Comparison of ENCODE assay signal across 10 cellular contexts in genomic region chr4:77921701-77922100, GRCh38. TPM values are rescaled to one million over a fixed set of nuclear protein-coding genes. Genes with fewer than 3 reads are reported as not detected.
DNase-seq lines count a peak whose midpoint lies in the region; ATAC-seq and TF ChIP-seq lines count a peak whose summit lies in the region.
"Had no signal": no experiment of that assay in that cellular context is flagged by ENCODE, and none has a peak within 500 bp of the region (broad histone marks: within the 10 kb centered on the region; RNA-seq: fewer than 3 reads in every experiment).

No MANE protein-coding gene starts in this region.

- no peak overlapping the region for H3K4me3 ChIP-seq in BLaER1 treated with 17β-estradiol and CSF1 and Interleukin-3, amounts not matched to agents 10 nM and 100 nM
- H3K4me3 ChIP-seq in LNCaP clone FGC (ENCODE audit: low read depth, low read length), result no peak overlapping the region
- H3K4me3 ChIP-seq in mucosa of descending colon, result no peak overlapping the region
- H3K4me3 ChIP-seq: HAP-1 had no signal

- H3K4me2 ChIP-seq in BLaER1 treated with 17β-estradiol and CSF1 and Interleukin-3, amounts not matched to agents 10 nM and 100 nM, result peak overlapping the region in 8 of 11 experiments; percentile 2 to 39 (median 24); a peak in 9 of 22 replicates

- H3K36me3 Mint-ChIP-seq in chondrocyte (ENCODE audit: low read depth), result peaks cover 5% of the 10 kb centered on the region
- peaks cover 51% of the 10 kb centered on the region for H3K36me3 Mint-ChIP-seq in activated CD8-positive, alpha-beta memory T cell treated with anti-CD3 and anti-CD28 coated beads, Interleukin-2, amount 10 ng/mL, durations not matched to agents 7 days and 5 days

- H3K4me1 ChIP-seq in BLaER1 treated with 17β-estradiol and CSF1 and Interleukin-3, amounts not matched to agents 10 nM and 100 nM, result peaks cover 8 to 20% (median 14%) of the 10 kb centered on the region in 10 experiments; a peak in 15 of 20 replicates
- no peaks in the 10 kb centered on the region for H3K4me1 ChIP-seq in mucosa of descending colon (ENCODE audit: low read depth)

- peaks cover 31% of the 10 kb centered on the region for H3K4me1 Mint-ChIP-seq in chondrocyte (ENCODE audit: low read depth)
- no peaks in the 10 kb centered on the region for H3K4me1 Mint-ChIP-seq in activated CD8-positive, alpha-beta memory T cell treated with anti-CD3 and anti-CD28 coated beads, Interleukin-2, amount 10 ng/mL, durations not matched to agents 7 days and 5 days

- H3K27me3 ChIP-seq in BLaER1 treated with 17β-estradiol and CSF1 and Interleukin-3, amounts not matched to agents 10 nM and 100 nM, result no peaks in the 10 kb centered on the region

- H3K9me3 ChIP-seq in BLaER1 treated with 17β-estradiol and CSF1 and Interleukin-3, amounts not matched to agents 10 nM and 100 nM (replicated peaks in 1 of 11), result peaks cover 16 to 27% (median 21%) of the 10 kb centered on the region in 11 experiments; a peak in 19 of 22 replicates
- peaks cover 5% of the 10 kb centered on the region for H3K9me3 ChIP-seq in mucosa of descending colon
- H3K9me3 ChIP-seq: HAP-1 had no signal

- no peak overlapping the region for H3K27ac ChIP-seq in BLaER1 treated with 17β-estradiol and CSF1 and Interleukin-3, amounts not matched to agents 10 nM and 100 nM

- H3K27me3 Mint-ChIP-seq in chondrocyte (ENCODE audit: low read depth), result no peaks in the 10 kb centered on the region
- no peaks in the 10 kb centered on the region for H3K27me3 Mint-ChIP-seq in activated CD8-positive, alpha-beta memory T cell treated with anti-CD3 and anti-CD28 coated beads, Interleukin-2, amount 10 ng/mL, durations not matched to agents 7 days and 5 days
- H3K27me3 Mint-ChIP-seq: activated naive CD8-positive, alpha-beta T cell had no signal

- peaks cover 14 to 74% (median 53%) of the 10 kb centered on the region in 11 experiments; a peak in 21 of 22 replicates for H3K36me3 ChIP-seq in BLaER1 treated with 17β-estradiol and CSF1 and Interleukin-3, amounts not matched to agents 10 nM and 100 nM
- H3K36me3 ChIP-seq in mucosa of descending colon (ENCODE audit: low read depth), result no peaks in the 10 kb centered on the region

- peaks cover 6% of the 10 kb centered on the region for H3K9me3 Mint-ChIP-seq in chondrocyte (ENCODE audit: low read depth)
- H3K9me3 Mint-ChIP-seq in activated CD8-positive, alpha-beta memory T cell treated with anti-CD3 and anti-CD28 coated beads, Interleukin-2, amount 10 ng/mL, durations not matched to agents 7 days and 5 days (ENCODE audit: low read depth), result peaks cover 6% of the 10 kb centered on the region

- peak; percentile 91 for DNase-seq in LNCaP clone FGC (ENCODE audit: low read depth)
- no peak for DNase-seq in chondrocyte (ENCODE audit: low spot score)
- DNase-seq in mucosa of descending colon, result no peak
- DNase-seq in activated CD8-positive, alpha-beta memory T cell treated with anti-CD3 and anti-CD28 coated beads, Interleukin-2, amount 50 U/mL, for 4 hours, result no peak
- no peak for DNase-seq in activated CD8-positive, alpha-beta memory T cell treated with anti-CD3 and anti-CD28 coated beads, Interleukin-2, amount 10 ng/mL, durations not matched to agents 7 days and 5 days
- no peak for DNase-seq in DMS79 treated with DMSO at 0.1 percent for 48 hours (lab: John Stamatoyannopoulos, UW)
- DNase-seq in NCI-H1092 treated with DMSO at 0.1 percent for 48 hours (lab: John Stamatoyannopoulos, UW), result no peak

- TF ChIP-seq CTCF in LNCaP clone FGC (IDR thresholded peaks at IDR 0.05; ENCODE audit: control insufficient read depth, extremely low read depth, insufficient read depth), result no peak
- no peak for TF ChIP-seq CTCF in chondrocyte (IDR thresholded peaks at IDR 0.05)
- TF ChIP-seq CTCF in mucosa of descending colon (IDR thresholded peaks at IDR 0.05), result no peak

- peak; percentile 36 for ATAC-seq in mucosa of descending colon
- ATAC-seq in activated CD8-positive, alpha-beta memory T cell treated with anti-CD3 and anti-CD28 coated beads, Interleukin-2, amount 10 ng/mL, durations not matched to agents 7 days and 5 days, result no peak

- H3K9ac ChIP-seq in BLaER1 treated with 17β-estradiol and CSF1 and Interleukin-3, amounts not matched to agents 10 nM and 100 nM, result no peak overlapping the region

- no peak overlapping the region for H3K4me3 Mint-ChIP-seq in chondrocyte (ENCODE audit: unreplicated experiment)
- H3K4me3 Mint-ChIP-seq in activated CD8-positive, alpha-beta memory T cell treated with anti-CD3 and anti-CD28 coated beads, Interleukin-2, amount 10 ng/mL, durations not matched to agents 7 days and 5 days, result no peak overlapping the region
- H3K4me3 Mint-ChIP-seq: activated naive CD8-positive, alpha-beta T cell had no signal

- intact Hi-C loops in mucosa of descending colon (cut with DNase I, micrococcal nuclease), result no loop called here

- CTCF ChIA-PET in activated CD8-positive, alpha-beta memory T cell treated with anti-CD3 and anti-CD28 coated beads, Interleukin-2, amount 10 ng/mL, durations not matched to agents 7 days and 5 days (lab: Charles Lee), result no interaction called here

- peak overlapping the region; percentile 79 for H3K27ac Mint-ChIP-seq in chondrocyte (ENCODE audit: unreplicated experiment)
- no peak overlapping the region for H3K27ac Mint-ChIP-seq in activated CD8-positive, alpha-beta memory T cell treated with anti-CD3 and anti-CD28 coated beads, Interleukin-2, amount 10 ng/mL, durations not matched to agents 7 days and 5 days
- H3K27ac Mint-ChIP-seq: activated naive CD8-positive, alpha-beta T cell had no signal

- no peaks in the 10 kb centered on the region for H4K20me1 ChIP-seq in BLaER1 treated with 17β-estradiol and CSF1 and Interleukin-3, amounts not matched to agents 10 nM and 100 nM

RNA-seq across cellular contexts. Expression of gene MRPL1, which starts 59.1 kb away (rescaled TPM):
- total RNA-seq in chondrocyte (21.9 to 26.1 TPM (median 22.5 TPM) in 3 replicates), mucosa of descending colon (10 to 100 TPM; 28.3 to 35.0 (median 29.1) TPM)
- total RNA-seq in activated CD8-positive, alpha-beta memory T cell treated with anti-CD3 and anti-CD28 coated beads, Interleukin-2, amount 10 ng/mL, durations not matched to agents 7 days and 5 days, result 10 to 100 TPM; 28.5 to 43.2 TPM
